19 cellular contexts compared by ENCODE assay signal in genomic region chr10:130493021-130493420, GRCh38.
DNase-seq lines count a peak whose midpoint lies in the region; ATAC-seq and TF ChIP-seq lines count a peak whose summit lies in the region.
"Had no signal": no experiment of that assay in that cellular context is flagged by ENCODE, and none has a peak within 500 bp of the region (broad histone marks: within the 10 kb centered on the region; RNA-seq: fewer than 3 reads in every experiment).

No MANE protein-coding gene starts in this region.

- H3K18ac ChIP-seq in trophoblast cell (ENCODE audit: low read length), result no peak overlapping the region

- H2BK120ac ChIP-seq in trophoblast cell (ENCODE audit: insufficient read depth, low read length, poor library complexity), result no peak overlapping the region

- no peaks in the 10 kb centered on the region for H3K36me3 ChIP-seq in right atrium auricular region
- H3K36me3 ChIP-seq in WERI-Rb-1, result no peaks in the 10 kb centered on the region
- H3K36me3 ChIP-seq in trophoblast cell (ENCODE audit: control insufficient read depth in 1 of 2, insufficient read depth in 2 of 2, low read length in 2 of 2), result no peaks in the 10 kb centered on the region
- H3K36me3 ChIP-seq in spleen, result no peaks in the 10 kb centered on the region
- H3K36me3 ChIP-seq: BLaER1 treated with 17β-estradiol and CSF1 and Interleukin-3, amounts not matched to agents 10 nM and 100 nM had no signal

- TF ChIP-seq POLR2A in spleen (IDR thresholded peaks at IDR 0.05), result no peak

- H4K91ac ChIP-seq in trophoblast cell (ENCODE audit: low read depth, low read length), result no peak overlapping the region

- no peak overlapping the region for H2BK5ac ChIP-seq in trophoblast cell (ENCODE audit: low read depth, low read length, poor library complexity)

- H4K8ac ChIP-seq in trophoblast cell (ENCODE audit: low read depth, low read length), result no peak overlapping the region

- H3K4me3 ChIP-seq in right atrium auricular region (no peak overlapping the region), WERI-Rb-1 (ENCODE audit: low read depth, low read length) (no peak overlapping the region), trophoblast cell (ENCODE audit: low read depth, low read length) (no peak overlapping the region), spleen (no peak overlapping the region)
- H3K4me3 ChIP-seq: BLaER1 treated with 17β-estradiol and CSF1 and Interleukin-3, amounts not matched to agents 10 nM and 100 nM; GM12878; GM23338 had no signal

- no peaks in the 10 kb centered on the region for H3K4me1 ChIP-seq in right atrium auricular region
- peaks cover 16 to 24% of the 10 kb centered on the region in 2 experiments for H3K4me1 ChIP-seq in trophoblast cell (ENCODE audit: control insufficient read depth in 1 of 2, insufficient read depth in 2 of 2, low read length in 2 of 2)
- H3K4me1 ChIP-seq in spleen, result no peaks in the 10 kb centered on the region

- H3K4me2 ChIP-seq in trophoblast cell (ENCODE audit: low read length), result no peak overlapping the region
- H3K4me2 ChIP-seq: BLaER1 treated with 17β-estradiol and CSF1 and Interleukin-3, amounts not matched to agents 10 nM and 100 nM; GM23338 had no signal

- no peak overlapping the region for H2AFZ ChIP-seq in trophoblast cell (ENCODE audit: insufficient read depth, low read length, poor library complexity)
- H2AFZ ChIP-seq: GM23338 had no signal

- H3K27ac ChIP-seq in right atrium auricular region (no peak overlapping the region), WERI-Rb-1 (peak overlapping the region; percentile 95), trophoblast cell (ENCODE audit: low read depth, low read length) (no peak overlapping the region), spleen (no peak overlapping the region)
- H3K27ac ChIP-seq: BLaER1 treated with 17β-estradiol and CSF1 and Interleukin-3, amounts not matched to agents 10 nM and 100 nM had no signal

- no peaks in the 10 kb centered on the region for H3K27me3 ChIP-seq in right atrium auricular region
- no peaks in the 10 kb centered on the region for H3K27me3 ChIP-seq in WERI-Rb-1 (ENCODE audit: insufficient read depth, low read depth, severe bottlenecking)
- no peaks in the 10 kb centered on the region for H3K27me3 ChIP-seq in trophoblast cell (ENCODE audit: insufficient read depth, low read length)
- no peaks in the 10 kb centered on the region for H3K27me3 ChIP-seq in spleen (replicated peaks in 1 of 7)
- H3K27me3 ChIP-seq: BLaER1 treated with 17β-estradiol and CSF1 and Interleukin-3, amounts not matched to agents 10 nM and 100 nM had no signal

- no peak for TF ChIP-seq CTCF in right atrium auricular region (IDR thresholded peaks at IDR 0.05)
- no peak for TF ChIP-seq CTCF in WERI-Rb-1 (IDR thresholded peaks at IDR 0.05; ENCODE audit: low read depth, low read length)
- no peak for TF ChIP-seq CTCF in spleen (IDR thresholded peaks at IDR 0.05 in 8 of 11, conservative IDR thresholded peaks at IDR 0.05 in 3 of 11)

- no peak overlapping the region for H3K14ac ChIP-seq in trophoblast cell (ENCODE audit: low read length)

- H3K9me3 ChIP-seq in right atrium auricular region (no peaks in the 10 kb centered on the region), WERI-Rb-1 (ENCODE audit: severe bottlenecking) (no peaks in the 10 kb centered on the region), trophoblast cell (ENCODE audit: insufficient read depth, low read depth, low read length) (no peaks in the 10 kb centered on the region), spleen (peaks cover 0 to 5% (median 0%) of the 10 kb centered on the region in 8 donors)
- H3K9me3 ChIP-seq: BLaER1 treated with 17β-estradiol and CSF1 and Interleukin-3, amounts not matched to agents 10 nM and 100 nM had no signal

- H3K79me1 ChIP-seq in trophoblast cell (ENCODE audit: low read length), result no peaks in the 10 kb centered on the region

- H2BK12ac ChIP-seq in trophoblast cell (ENCODE audit: low read length), result no peak overlapping the region

- no peak overlapping the region for H3K23ac ChIP-seq in trophoblast cell (ENCODE audit: low read length)

- H4K12ac ChIP-seq in trophoblast cell (ENCODE audit: low read depth, low read length), result no peak overlapping the region

- DNase-seq in left ventricle myocardium superior (peak; percentile 18), right atrium auricular region (ENCODE audit: low spot score) (no peak), WERI-Rb-1 (peak; percentile 52), trophoblast cell (peak; percentile 80 to 82), spleen (peak; percentile 34), activated gamma-delta T cell (lab: John Stamatoyannopoulos, UW) (no peak)
- DNase-seq: CD4-positive, CD25-positive, alpha-beta regulatory T cell; CD8-positive, alpha-beta memory T cell; COR-L47; DMS 273 treated with DMSO at 0.1 percent for 48 hours; DMS53; DND-41; EL; H9 had no signal

- no peaks in the 10 kb centered on the region for H3K79me2 ChIP-seq in trophoblast cell (ENCODE audit: control insufficient read depth, insufficient read depth, low read length, poor library complexity)

- WGBS in trophoblast cell (ENCODE audit: extremely low coverage, insufficient coverage, insufficient read length), result no CpG with 5 or more reads among the region's 13 CpGs
- 71 to 89% (median 84%) methylated on average over 13 of the region's 13 CpGs for WGBS in spleen, 5 donors

- ATAC-seq in left ventricle myocardium superior, result no peak
- ATAC-seq in GM18861 (IDR thresholded peaks at IDR 0.05; ENCODE audit: unreplicated experiment), result no peak
- no peak for ATAC-seq in HG02884 (IDR thresholded peaks at IDR 0.05; ENCODE audit: unreplicated experiment)
- ATAC-seq: GM12878, GM23338 had no signal

- no peak overlapping the region for H3K9ac ChIP-seq in trophoblast cell (ENCODE audit: low read length)
- H3K9ac ChIP-seq: BLaER1 treated with 17β-estradiol and CSF1 and Interleukin-3, amounts not matched to agents 10 nM and 100 nM had no signal

- intact Hi-C loops in left ventricle myocardium superior (cut with micrococcal nuclease) (no loop called here), spleen (cut with DNase I; ENCODE audit: low total_unique reads) (no loop called here)

- no peak overlapping the region for H3K4ac ChIP-seq in trophoblast cell (ENCODE audit: low read depth, low read length)

- no peak overlapping the region for H2AK5ac ChIP-seq in trophoblast cell (ENCODE audit: low read length)

Comparison
In these comparisons a context has a peak if more than half of its experiments do, and no peak if none do; other contexts are left out.
1. DNase-seq: peak in left ventricle myocardium superior (single experiment), WERI-Rb-1 (single experiment), trophoblast cell (2 of 2) and spleen (single experiment); none in right atrium auricular region (single experiment) and activated gamma-delta T cell (single experiment).